9 cellular contexts compared by ENCODE assay signal in the genomic region with DNA sequence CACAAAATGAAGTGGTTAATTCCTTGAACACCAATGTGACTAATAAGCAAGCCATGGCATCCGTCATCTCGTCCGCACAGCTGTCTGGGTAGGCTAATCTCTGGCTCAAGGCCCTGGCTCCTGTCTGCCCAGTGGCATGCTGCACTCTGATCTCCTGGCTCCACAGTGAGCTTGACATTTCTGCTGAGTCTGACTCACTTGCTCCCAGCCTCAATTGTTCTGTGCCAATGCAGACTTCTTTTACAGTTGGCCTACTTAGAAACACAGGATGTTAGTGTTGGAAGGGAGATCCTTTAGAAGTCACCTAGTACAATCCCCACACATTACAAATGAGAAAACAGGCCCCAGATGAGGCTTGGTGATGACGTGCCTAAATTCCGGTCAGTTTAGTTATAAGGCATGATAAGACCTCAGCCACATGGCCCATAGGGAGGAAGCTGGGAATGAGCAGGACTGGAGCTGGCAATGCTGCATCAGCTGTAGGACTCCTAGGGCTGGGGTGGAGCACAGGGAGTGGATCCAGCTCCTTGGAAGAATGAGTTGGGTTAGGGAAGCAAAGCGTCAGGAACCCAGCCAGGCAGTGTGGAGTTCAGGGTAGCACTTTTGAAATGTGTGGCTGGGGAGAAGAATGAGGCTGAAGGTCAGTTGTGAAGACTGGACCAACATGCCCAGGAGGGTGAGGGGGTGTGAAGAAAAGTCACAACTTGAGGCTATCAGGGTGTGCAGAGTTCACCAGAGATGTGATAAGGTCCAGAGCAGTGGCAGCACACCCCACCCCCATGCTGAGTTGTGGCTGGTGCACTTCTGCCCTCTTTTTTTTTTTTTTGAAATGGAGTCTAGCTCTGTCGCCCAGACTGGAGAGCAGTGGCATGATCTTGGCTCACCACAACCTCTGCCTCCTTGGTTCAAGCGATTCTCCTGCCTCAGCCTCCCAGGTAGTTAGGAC.
DNase-seq lines count a peak whose midpoint lies in the region; ATAC-seq and TF ChIP-seq lines count a peak whose summit lies in the region.
"Had no signal": no experiment of that assay in that cellular context is flagged by ENCODE, and none has a peak within 500 bp of the region (broad histone marks: within the 10 kb centered on the region; RNA-seq: fewer than 3 reads in every experiment).

No MANE protein-coding gene starts in this region.

- H3K4me3 ChIP-seq in Karpas-422 (ENCODE audit: low read length), result no peak overlapping the region
- no peak overlapping the region for H3K4me3 ChIP-seq in cardiac fibroblast (replicated peaks in 1 of 2; ENCODE audit: low read depth in 2 of 2, low read length in 2 of 2)
- H3K4me3 ChIP-seq in thyroid gland (replicated peaks in 1 of 3), result no peak overlapping the region
- no peak overlapping the region for H3K4me3 ChIP-seq in GM23338

- no peaks in the 10 kb centered on the region for H3K79me2 ChIP-seq in Karpas-422 (ENCODE audit: low read length)
- H3K79me2 ChIP-seq in GM23338 (replicated peaks; ENCODE audit: insufficient read depth), result no peaks in the 10 kb centered on the region

- TF ChIP-seq POLR2A in thyroid gland (IDR thresholded peaks at IDR 0.05), result no peak

- H3K36me3 Mint-ChIP-seq in stimulated activated naive B cell treated with anti-CD40 and anti-IgM and Interleukin-4, amounts not matched to agents 10 μg/mL and 1 μg/mL and 100 μg/mL, for 72 hours, result no peaks in the 10 kb centered on the region
- no peaks in the 10 kb centered on the region for H3K36me3 Mint-ChIP-seq in GM23338 (ENCODE audit: low read depth)

- no peak overlapping the region for H3K27ac Mint-ChIP-seq in stimulated activated naive B cell treated with anti-CD40 and anti-IgM and Interleukin-4, amounts not matched to agents 10 μg/mL and 1 μg/mL and 100 μg/mL, for 72 hours
- H3K27ac Mint-ChIP-seq in GM23338, result no peak overlapping the region

- H3K27me3 Mint-ChIP-seq in stimulated activated naive B cell treated with anti-CD40 and anti-IgM and Interleukin-4, amounts not matched to agents 10 μg/mL and 1 μg/mL and 100 μg/mL, for 72 hours, result no peaks in the 10 kb centered on the region
- H3K27me3 Mint-ChIP-seq in GM23338 (ENCODE audit: insufficient read depth, low read depth, poor library complexity), result no peaks in the 10 kb centered on the region
- H3K27me3 Mint-ChIP-seq: central memory CD8-positive, alpha-beta T cell had no signal

- H3K9me2 ChIP-seq in Karpas-422 (replicated peaks; ENCODE audit: insufficient read depth, low read length) (no peaks in the 10 kb centered on the region), GM23338 (ENCODE audit: insufficient read depth) (no peaks in the 10 kb centered on the region)

- no peaks in the 10 kb centered on the region for H3K9me3 Mint-ChIP-seq in stimulated activated naive B cell treated with anti-CD40 and anti-IgM and Interleukin-4, amounts not matched to agents 10 μg/mL and 1 μg/mL and 100 μg/mL, for 72 hours
- H3K9me3 Mint-ChIP-seq in GM23338, result no peaks in the 10 kb centered on the region
- H3K9me3 Mint-ChIP-seq: central memory CD8-positive, alpha-beta T cell had no signal

- H3K4me2 ChIP-seq in Karpas-422 (ENCODE audit: low read depth, low read length, poor library complexity, severe bottlenecking) (no peak overlapping the region), GM23338 (no peak overlapping the region)

- ATAC-seq in left lobe of liver, result peak; percentile 89
- no peak for ATAC-seq in stimulated activated naive B cell treated with anti-CD40 and anti-IgM and Interleukin-4, amounts not matched to agents 10 μg/mL and 1 μg/mL and 100 μg/mL, for 72 hours (replicated peaks)
- no peak for ATAC-seq in GM18511 (IDR thresholded peaks at IDR 0.05; ENCODE audit: unreplicated experiment)
- no peak for ATAC-seq in GM23338

- H3K27ac ChIP-seq in Karpas-422 (ENCODE audit: low read length), result peak overlapping the region; percentile 66
- peak overlapping the region in 2 of 3 donors; percentile 38 to 46 for H3K27ac ChIP-seq in thyroid gland
- no peak overlapping the region for H3K27ac ChIP-seq in GM23338 (ENCODE audit: low read depth)

- H4K20me1 ChIP-seq in Karpas-422 (ENCODE audit: insufficient read depth, low read depth, low read length) (no peaks in the 10 kb centered on the region), GM23338 (replicated peaks; ENCODE audit: insufficient read depth) (no peaks in the 10 kb centered on the region)

- peaks cover 9 to 14% of the 10 kb centered on the region in 2 donors for H3K4me1 Mint-ChIP-seq in stimulated activated naive B cell treated with anti-CD40 and anti-IgM and Interleukin-4, amounts not matched to agents 10 μg/mL and 1 μg/mL and 100 μg/mL, for 72 hours
- H3K4me1 Mint-ChIP-seq in GM23338, result no peaks in the 10 kb centered on the region; the same call in 2 of the 3 replicates

- H3K9me3 ChIP-seq in Karpas-422 (ENCODE audit: low read length) (no peaks in the 10 kb centered on the region), thyroid gland (no peaks in the 10 kb centered on the region)

- H3F3A ChIP-seq in GM23338 (replicated peaks; ENCODE audit: low read depth), result no peaks in the 10 kb centered on the region

- no peak overlapping the region for H3K4me3 Mint-ChIP-seq in stimulated activated naive B cell treated with anti-CD40 and anti-IgM and Interleukin-4, amounts not matched to agents 10 μg/mL and 1 μg/mL and 100 μg/mL, for 72 hours
- no peak overlapping the region for H3K4me3 Mint-ChIP-seq in GM23338
- H3K4me3 Mint-ChIP-seq: central memory CD8-positive, alpha-beta T cell had no signal

- H2AFZ ChIP-seq in Karpas-422 (ENCODE audit: low read length), result peak overlapping the region; percentile 1; the same call in 1 of the 2 replicates
- no peak overlapping the region for H2AFZ ChIP-seq in GM23338

- no peaks in the 10 kb centered on the region for H3K27me3 ChIP-seq in Karpas-422 (ENCODE audit: low read length)
- H3K27me3 ChIP-seq in thyroid gland, result no peaks in the 10 kb centered on the region
- no peaks in the 10 kb centered on the region for H3K27me3 ChIP-seq in GM23338 (ENCODE audit: insufficient read depth)

- WGBS in thyroid gland, 2 donors, result 78% methylated on average over 8 of the region's 8 CpGs

- intact Hi-C loops in thyroid gland (cut with DNase I), result no loop called here

- TF ChIP-seq CTCF in cardiac fibroblast (IDR thresholded peaks at IDR 0.05; ENCODE audit: low read depth, low read length) (no peak), thyroid gland (IDR thresholded peaks at IDR 0.05) (no peak), GM23338 (conservative IDR thresholded peaks at IDR 0.05; ENCODE audit: low read depth in 2 of 2) (no peak)

- H3K4me1 ChIP-seq in Karpas-422 (ENCODE audit: low read length), result peaks cover 71% of the 10 kb centered on the region
- peaks cover 0 to 11% of the 10 kb centered on the region in 2 donors for H3K4me1 ChIP-seq in thyroid gland
- no peaks in the 10 kb centered on the region; the same call in 1 of the 2 replicates for H3K4me1 ChIP-seq in GM23338 (ENCODE audit: insufficient read depth)

- peak overlapping the region; percentile 12; the same call in 1 of the 2 replicates for H3K9ac ChIP-seq in Karpas-422 (ENCODE audit: low read length)

- H3K36me3 ChIP-seq in Karpas-422 (ENCODE audit: insufficient read depth, low read length) (no peaks in the 10 kb centered on the region), thyroid gland (no peaks in the 10 kb centered on the region), GM23338 (ENCODE audit: insufficient read depth) (no peaks in the 10 kb centered on the region)

- DNase-seq in Karpas-422 (no peak), cardiac fibroblast (ENCODE audit: low read depth in 2 of 2) (peak; percentile 99), left lobe of liver (ENCODE audit: low spot score) (peak; percentile 84), thyroid gland (peak; percentile 18 to 28), GM23338 (ENCODE audit: low spot score) (no peak)
- no peak for DNase-seq in stimulated activated naive B cell treated with anti-CD40 and anti-IgM and Interleukin-4, amounts not matched to agents 10 μg/mL and 1 μg/mL and 100 μg/mL, for 72 hours
- DNase-seq in activated CD4-positive, alpha-beta T cell treated with anti-CD3 and anti-CD28 coated beads, Interleukin-2, amount 50 U/mL, for 1 hour, result no peak

TF ChIP-seq in GM23338, 12 proteins besides CTCF, POLR2A, EP300 and RAD21 (continues in another document):
- TF ChIP-seq EZH2phosphoT487 (IDR thresholded peaks at IDR 0.05; ENCODE audit: unreplicated experiment) (no peak), ZNF114 (CRISPR knock-in tag; IDR thresholded peaks at IDR 0.05) (no peak), POLR2AphosphoS5 (IDR thresholded peaks at IDR 0.05; ENCODE audit: low read depth) (no peak), EZH2 (IDR thresholded peaks at IDR 0.05; ENCODE audit: low read depth, unreplicated experiment) (no peak), CREB1 (CRISPR knock-in tag; IDR thresholded peaks at IDR 0.05; ENCODE audit: low read depth) (no peak), JUNB (IDR thresholded peaks at IDR 0.05; ENCODE audit: unreplicated experiment) (no peak), STAT1 (IDR thresholded peaks at IDR 0.05; ENCODE audit: unreplicated experiment) (no peak), ZNF331 (CRISPR knock-in tag; IDR thresholded peaks at IDR 0.05; ENCODE audit: low read depth) (no peak)
- TF ChIP-seq, protein P1, sequence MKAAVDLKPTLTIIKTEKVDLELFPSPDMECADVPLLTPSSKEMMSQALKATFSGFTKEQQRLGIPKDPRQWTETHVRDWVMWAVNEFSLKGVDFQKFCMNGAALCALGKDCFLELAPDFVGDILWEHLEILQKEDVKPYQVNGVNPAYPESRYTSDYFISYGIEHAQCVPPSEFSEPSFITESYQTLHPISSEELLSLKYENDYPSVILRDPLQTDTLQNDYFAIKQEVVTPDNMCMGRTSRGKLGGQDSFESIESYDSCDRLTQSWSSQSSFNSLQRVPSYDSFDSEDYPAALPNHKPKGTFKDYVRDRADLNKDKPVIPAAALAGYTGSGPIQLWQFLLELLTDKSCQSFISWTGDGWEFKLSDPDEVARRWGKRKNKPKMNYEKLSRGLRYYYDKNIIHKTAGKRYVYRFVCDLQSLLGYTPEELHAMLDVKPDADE (IDR thresholded peaks at IDR 0.05), result no peak

Comparison
In these comparisons a context has a peak if more than half of its experiments do, and no peak if none do; other contexts are left out.
1. DNase-seq: peak in cardiac fibroblast (2 of 2), left lobe of liver (single experiment) and thyroid gland (2 of 2); none in Karpas-422 (single experiment), stimulated activated naive B cell treated with anti-CD40 and anti-IgM and Interleukin-4, amounts not matched to agents 10 μg/mL and 1 μg/mL and 100 μg/mL, for 72 hours (single experiment), activated CD4-positive, alpha-beta T cell treated with anti-CD3 and anti-CD28 coated beads, Interleukin-2, amount 50 U/mL, for 1 hour (single experiment) and GM23338 (single experiment).